In the genomic region with DNA sequence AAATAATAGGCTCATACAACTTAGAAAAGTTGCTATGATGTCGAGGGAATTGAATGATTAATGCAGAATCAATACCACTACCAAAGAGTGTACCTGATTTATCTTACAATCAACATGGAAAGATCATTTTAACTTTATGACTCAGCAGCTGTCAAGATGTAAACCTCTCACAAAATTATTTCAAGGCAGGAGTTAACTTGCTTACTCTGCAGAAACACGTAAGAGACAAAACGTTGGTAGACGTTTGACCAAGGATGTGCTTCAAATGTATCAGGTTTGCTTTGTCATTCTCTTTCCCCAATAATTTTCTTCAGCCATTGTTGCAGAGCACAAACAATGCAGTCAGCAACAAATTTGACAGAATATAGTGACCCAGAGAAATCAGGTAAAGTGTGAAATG, we compare ENCODE assay signal across 28 cellular contexts.
"Had no signal": no experiment of that assay in that cellular context is flagged by ENCODE, and none has a peak within 500 bp of the region (broad histone marks: within the 10 kb centered on the region; RNA-seq: fewer than 3 reads in every experiment).

No MANE protein-coding gene starts in this region.

- H3K4me1 ChIP-seq: colonic mucosa, esophagus muscularis mucosa, esophagus squamous epithelium, gastrocnemius medialis, gastroesophageal sphincter, heart left ventricle, heart right ventricle had no signal

- H3K27me3 ChIP-seq: colonic mucosa, dorsolateral prefrontal cortex, esophagus muscularis mucosa, esophagus squamous epithelium, gastrocnemius medialis, gastroesophageal sphincter, heart left ventricle, heart right ventricle, hepatocyte had no signal

- H3K36me3 ChIP-seq: colonic mucosa, esophagus muscularis mucosa, esophagus squamous epithelium, gastrocnemius medialis, gastroesophageal sphincter, heart left ventricle, heart right ventricle had no signal

- ATAC-seq: effector memory CD8-positive, alpha-beta T cell; esophagus mucosa; gastrocnemius medialis; gastroesophageal sphincter; heart left ventricle; heart right ventricle had no signal

- H3K4me3 ChIP-seq: colonic mucosa, coronary artery, dorsolateral prefrontal cortex, esophagus muscularis mucosa, esophagus squamous epithelium, gastrocnemius medialis, gastroesophageal sphincter, heart left ventricle, heart right ventricle, hepatocyte had no signal

- H3K9me3 ChIP-seq: colonic mucosa had no signal

- H3K4me2 ChIP-seq: hepatocyte had no signal

- FAIRE-seq: colon, endometrium, endothelial cell of umbilical vein, frontal cortex had no signal

- H3K27ac ChIP-seq: colonic mucosa, coronary artery, dorsolateral prefrontal cortex, epithelial cell of prostate, esophagus muscularis mucosa, esophagus squamous epithelium, gastrocnemius medialis, gastroesophageal sphincter, heart left ventricle, heart right ventricle, hepatocyte had no signal

- H2AFZ ChIP-seq: hepatocyte had no signal

- DNase-seq: colonic mucosa; cortex of kidney; dermis blood vessel endothelial cell; dorsolateral prefrontal cortex; effector CD4-positive, alpha-beta T cell; effector CD8-positive, alpha-beta T cell; effector memory CD4-positive, alpha-beta T cell; effector memory CD8-positive, alpha-beta T cell; endodermal cell; erythroblast; esophagus squamous epithelium; foreskin fibroblast; foreskin melanocyte; gastrocnemius medialis; glutamatergic neuron; head of caudate nucleus; heart left ventricle; heart right ventricle had no signal

- H3K79me2 ChIP-seq: hepatocyte had no signal
